In genomic region chr7:45889367-45890067, GRCh38 we compare ENCODE assay signal across 25 cellular contexts. TPM values are rescaled to one million over a fixed set of nuclear protein-coding genes. Genes with fewer than 3 reads are reported as not detected.
A peak's percentile ranks its signal among the peaks of the same experiment; 100 is the strongest.
DNase-seq lines count a peak whose midpoint lies in the region; ATAC-seq and TF ChIP-seq lines count a peak whose summit lies in the region.
"Had no signal": no experiment of that assay in that cellular context is flagged by ENCODE, and none has a peak within 500 bp of the region (broad histone marks: within the 10 kb centered on the region; RNA-seq: fewer than 3 reads in every experiment).

No MANE protein-coding gene starts in this region.

- peak; percentile 30 for DNase-seq in NCI-H69 (lab: John Stamatoyannopoulos, UW)
- DNase-seq in endothelial cell (ENCODE audit: low spot score), result peak; percentile 30
- no peak for DNase-seq in hepatic stellate cell (ENCODE audit: low spot score)
- no peak for DNase-seq in left cardiac atrium
- DNase-seq in NCI-H2227 treated with DMSO at 0.1 percent for 48 hours (lab: John Stamatoyannopoulos, UW), result no peak
- DNase-seq: activated CD4-positive, CD25-positive, alpha-beta regulatory T cell; activated effector memory CD4-positive, alpha-beta T cell treated with Interleukin-2 at 50 U/mL for 16 hours; CD4-positive, alpha-beta T cell; central memory CD4-positive, alpha-beta T cell; effector CD8-positive, alpha-beta T cell; heart left ventricle; NCI-H2081 treated with DMSO at 0.1 percent for 48 hours; NCI-H510A; right cardiac atrium; SIG-M5; stimulated activated naive CD8-positive, alpha-beta T cell treated with anti-CD3 and anti-CD28 coated beads, Interleukin-15, Interleukin-2, amounts not matched to agents 100 U/mL and 50 U/mL, for 24 hours; T-helper 17 cell; transverse colon had no signal

- H3K9me3 Mint-ChIP-seq in endothelial cell (ENCODE audit: unreplicated experiment), result no peaks in the 10 kb centered on the region
- no peaks in the 10 kb centered on the region for H3K9me3 Mint-ChIP-seq in nephron
- H3K9me3 Mint-ChIP-seq: CD4-positive, alpha-beta T cell had no signal

- no peaks in the 10 kb centered on the region for H3K79me2 ChIP-seq in ACC112 (ENCODE audit: control insufficient read depth, insufficient read depth, low read length, unreplicated experiment)

- H3K36me3 Mint-ChIP-seq in endothelial cell (ENCODE audit: low read depth, unreplicated experiment) (no peaks in the 10 kb centered on the region), nephron (ENCODE audit: low read depth) (no peaks in the 10 kb centered on the region)

- H3K4me1 Mint-ChIP-seq in endothelial cell (ENCODE audit: unreplicated experiment), result peaks cover 59% of the 10 kb centered on the region
- H3K4me1 Mint-ChIP-seq in nephron, result no peaks in the 10 kb centered on the region

- H3K4me1 ChIP-seq in ACC112 (ENCODE audit: control insufficient read depth, insufficient read depth, low read length, unreplicated experiment), result peaks cover 30% of the 10 kb centered on the region

- intact Hi-C loops in left cardiac atrium (cut with DNase I), result no loop called here

- TF ChIP-seq CTCF in endothelial cell (IDR thresholded peaks at IDR 0.05; ENCODE audit: unreplicated experiment) (no peak), nephron (IDR thresholded peaks at IDR 0.05; ENCODE audit: unreplicated experiment in 3 of 3) (no peak)

- H3K4me3 Mint-ChIP-seq in endothelial cell (ENCODE audit: unreplicated experiment) (peak overlapping the region; percentile 37), nephron (peak overlapping the region; percentile 38 to 60 (median 52))
- H3K4me3 Mint-ChIP-seq: CD4-positive, alpha-beta T cell; T-helper 17 cell had no signal

- H3K36me3 ChIP-seq in ACC112 (ENCODE audit: insufficient read depth, low read length), result no peaks in the 10 kb centered on the region
- H3K36me3 ChIP-seq: heart left ventricle, neutrophil, transverse colon had no signal

- ATAC-seq in GM18907 (IDR thresholded peaks at IDR 0.05; ENCODE audit: unreplicated experiment) (no peak), left cardiac atrium (no peak)
- ATAC-seq: T-helper 17 cell had no signal

- H3K27me3 Mint-ChIP-seq in endothelial cell (ENCODE audit: unreplicated experiment), result peaks cover 10% of the 10 kb centered on the region
- peaks cover 70% of the 10 kb centered on the region for H3K27me3 Mint-ChIP-seq in nephron (ENCODE audit: low read depth)

- no peak overlapping the region for H2AFZ ChIP-seq in ACC112 (ENCODE audit: low read length, unreplicated experiment)

- peaks cover 11% of the 10 kb centered on the region for H3K27me3 ChIP-seq in ACC112 (ENCODE audit: insufficient read depth, low read length)

- peak overlapping the region; percentile 78; the same call in 1 of the 2 replicates for H3K4me3 ChIP-seq in ACC112 (ENCODE audit: low read depth, low read length)

- H3K27ac Mint-ChIP-seq in endothelial cell (ENCODE audit: unreplicated experiment) (peak overlapping the region; percentile 90), nephron (no peak overlapping the region)
- H3K27ac Mint-ChIP-seq: CD4-positive, alpha-beta T cell; T-helper 17 cell had no signal

- H3K27ac ChIP-seq in ACC112 (ENCODE audit: low read depth, low read length), result no peak overlapping the region
- H3K27ac ChIP-seq: heart left ventricle, KMS-11, neutrophil, transverse colon had no signal

RNA-seq across cellular contexts. Expression of gene IGFBP1, which starts 1.2 kb away (rescaled TPM):
- total RNA-seq in endothelial cell (ENCODE audit: unreplicated experiment) (3.0 TPM), left cardiac atrium (not detected)
- total RNA-seq: CD4-positive, alpha-beta T cell; fibroblast of lung; kidney; T-helper 17 cell; transverse colon had no signal

RNA-seq across cellular contexts. Expression of gene CCDC201, which starts 16.6 kb away (rescaled TPM):
- not detected for total RNA-seq in endothelial cell (ENCODE audit: unreplicated experiment)
- total RNA-seq in left cardiac atrium, result not detected
- total RNA-seq: CD4-positive, alpha-beta T cell; fibroblast of lung; heart left ventricle; kidney; right cardiac atrium; T-helper 17 cell; transverse colon had no signal

RNA-seq across cellular contexts. Expression of gene IGFBP3, which starts 31.6 kb away (rescaled TPM):
- 125 TPM for total RNA-seq in endothelial cell (ENCODE audit: unreplicated experiment)
- 10 to 100 TPM; 37.5 to 75.4 TPM for total RNA-seq in left cardiac atrium

Comparison
In these comparisons a context has a peak if more than half of its experiments do, and no peak if none do; other contexts are left out.
1. DNase-seq: peak in NCI-H69 (single experiment) and endothelial cell (single experiment); none in hepatic stellate cell (single experiment), left cardiac atrium (single experiment) and NCI-H2227 treated with DMSO at 0.1 percent for 48 hours (single experiment).